Comparison of ENCODE assay signal across 1 cellular context in genomic region chr18:58069104-58069503, GRCh38.
TF ChIP-seq lines count a peak whose summit lies in the region.

No MANE protein-coding gene starts in this region.

TF ChIP-seq in K562, 482 proteins besides CTCF, POLR2A, EP300 and RAD21 (continued from another document):
- peak; percentile 20; the same call in 1 of the 2 replicates for TF ChIP-seq MGA (IDR thresholded peaks at IDR 0.05)
- no peak for TF ChIP-seq U2AF1 (optimal IDR thresholded peaks at IDR 0.05; ENCODE audit: low read depth, low read length)
- TF ChIP-seq ZNF165 (CRISPR knock-in tag; IDR thresholded peaks at IDR 0.05; ENCODE audit: borderline replicate concordance), result no peak
- no peak for TF ChIP-seq SP2 (IDR thresholded peaks at IDR 0.05; ENCODE audit: extremely low read depth, low read depth, low read length, poor library complexity, severe bottlenecking)
- TF ChIP-seq LCOR (CRISPR knock-in tag; IDR thresholded peaks at IDR 0.05), result no peak
- no peak for TF ChIP-seq TBL1XR1 (IDR thresholded peaks at IDR 0.05; ENCODE audit: low read length in 2 of 2)
- no peak for TF ChIP-seq ZBTB8A (IDR thresholded peaks at IDR 0.05; ENCODE audit: partially characterized antibody)
- no peak for TF ChIP-seq ZNF79 (CRISPR knock-in tag; IDR thresholded peaks at IDR 0.05; ENCODE audit: low read depth)
- TF ChIP-seq ZC3H8 (IDR thresholded peaks at IDR 0.05), result no peak
- TF ChIP-seq ELK1 (CRISPR knock-in tag; IDR thresholded peaks at IDR 0.05), result no peak
- TF ChIP-seq CBFA2T3 (IDR thresholded peaks at IDR 0.05), result peak; percentile 69
- peak; percentile 45; the same call in 1 of the 2 replicates for TF ChIP-seq TAL1 (IDR thresholded peaks at IDR 0.05)
- TF ChIP-seq ZBTB40 (IDR thresholded peaks at IDR 0.05), result peak; percentile 74
- no peak for TF ChIP-seq ZBTB40 (CRISPR knock-in tag; IDR thresholded peaks at IDR 0.05)
- no peak for TF ChIP-seq TAF1 (IDR thresholded peaks at IDR 0.05; ENCODE audit: control insufficient read depth, extremely low read depth, insufficient read depth, low read length, severe bottlenecking)
- TF ChIP-seq ARID1B (IDR thresholded peaks at IDR 0.05), result peak; percentile 62
- TF ChIP-seq CREM (IDR thresholded peaks at IDR 0.05; ENCODE audit: low read depth), result no peak
- no peak for TF ChIP-seq TCF7 (IDR thresholded peaks at IDR 0.05; ENCODE audit: borderline replicate concordance)
- TF ChIP-seq ZNF444 (CRISPR knock-in tag; IDR thresholded peaks at IDR 0.05), result no peak
TF ChIP-seq in K562: peak in this region for 11.
